27 cellular contexts compared by ENCODE assay signal in genomic region chrX:115486510-115486909, GRCh38.
"Had no signal": no experiment of that assay in that cellular context is flagged by ENCODE, and none has a peak within 500 bp of the region (broad histone marks: within the 10 kb centered on the region; RNA-seq: fewer than 3 reads in every experiment).

No MANE protein-coding gene starts in this region.

- H3K9me3 ChIP-seq: suprapubic skin, testis, thoracic aorta, thyroid gland, tibial nerve, transverse colon, upper lobe of left lung, upper lobe of right lung, uterus, vagina had no signal

- H3K4me1 ChIP-seq: stomach, suprapubic skin, testis, transverse colon, upper lobe of left lung, upper lobe of right lung, uterus, vagina had no signal

- H3K36me3 ChIP-seq: stomach, suprapubic skin, thoracic aorta, thyroid gland, tibial artery, tibial nerve, transverse colon, upper lobe of left lung, upper lobe of right lung, uterus, vagina had no signal

- DNase-seq: stimulated activated CD4-positive, alpha-beta T cell treated with anti-CD3 and anti-CD28 coated beads, Interleukin-2, amount 100 ng/mL, for 48 hours; stimulated activated CD4-positive, alpha-beta T cell treated with anti-CD3 and anti-CD28 coated beads, Interleukin-4, amount 100 ng/mL, for 1 hour; stimulated activated CD4-positive, alpha-beta T cell treated with anti-CD3 and anti-CD28 coated beads, Interleukin-4, amount 100 ng/mL, for 24 hours; stimulated activated CD4-positive, alpha-beta T cell treated with anti-CD3 and anti-CD28 coated beads, Interleukin-4, amount 100 ng/mL, for 4 hours; stimulated activated CD8-positive, alpha-beta memory T cell treated with anti-CD3 and anti-CD28 coated beads, Interleukin-4, amount 100 ng/mL, for 48 hours; stimulated activated naive B cell treated with anti-CD40 and anti-IgM and Interleukin-4, amounts not matched to agents 10 μg/mL and 1 μg/mL and 100 μg/mL, for 72 hours; stimulated activated naive CD4-positive, alpha-beta T cell; stimulated activated naive CD4-positive, alpha-beta T cell treated with Interleukin-2 at 50 U/mL for 16 hours; stimulated activated naive CD8-positive, alpha-beta T cell treated with anti-CD3 and anti-CD28 coated beads, Interleukin-15, amount 100 ng/mL, for 72 hours; stimulated activated naive CD8-positive, alpha-beta T cell treated with anti-CD3 and anti-CD28 coated beads, Interleukin-15, Interleukin-2, amounts not matched to agents 100 U/mL and 50 U/mL, for 24 hours; stomach; substantia nigra; testis; thyroid gland; tibial artery; transverse colon; trophoblast cell; upper lobe of left lung; upper lobe of right lung; uterus had no signal

- H3K27ac ChIP-seq: stomach, suprapubic skin, testis, thoracic aorta, thyroid gland, tibial artery, tibial nerve, transverse colon, upper lobe of left lung, upper lobe of right lung, uterus, vagina had no signal

- H3K27me3 ChIP-seq: stomach, suprapubic skin, testis, thyroid gland, tibial artery, transverse colon, upper lobe of left lung, upper lobe of right lung, uterus, vagina had no signal

- FAIRE-seq: urothelium cell line had no signal

- H3K4me3 ChIP-seq: stomach, suprapubic skin, testis, thoracic aorta, thyroid gland, tibial artery, tibial nerve, transverse colon, upper lobe of left lung, upper lobe of right lung, uterus, vagina had no signal

- ATAC-seq: stimulated activated effector memory CD8-positive, alpha-beta T cell treated with anti-CD3 and anti-CD28 coated beads, Interleukin-12 subunit alpha, Interleukin-12 subunit beta, amount 100 ng/mL, for 72 hours; stimulated activated memory B cell treated with anti-CD40 and anti-IgM and Interleukin-4, amounts not matched to agents 10 μg/mL and 1 μg/mL and 100 μg/mL, for 72 hours; stimulated activated naive B cell treated with anti-CD40 and anti-IgM and Interleukin-4, amounts not matched to agents 10 μg/mL and 1 μg/mL and 100 μg/mL, for 72 hours; stimulated activated naive CD8-positive, alpha-beta T cell treated with anti-CD3 and anti-CD28 coated beads, Interleukin-15, amount 100 ng/mL, for 72 hours; stimulated activated naive CD8-positive, alpha-beta T cell treated with anti-CD3 and anti-CD28 coated beads, Interleukin-15, Interleukin-2, amounts not matched to agents 100 U/mL and 50 U/mL, for 24 hours; upper lobe of right lung had no signal
